ENCODE assay signal across 2 cellular contexts in genomic region chr1:114077188-114077587, GRCh38.
TF ChIP-seq lines count a peak whose summit lies in the region.

No MANE protein-coding gene starts in this region.

TF ChIP-seq in HEK293, 187 proteins besides CTCF, POLR2A, EP300 and RAD21 (continued from another document):
- no peak for TF ChIP-seq ZNF239 (tag by site-specific recombination; IDR thresholded peaks at IDR 0.05)
- TF ChIP-seq ZBTB8A (tag by site-specific recombination; IDR thresholded peaks at IDR 0.05) = no peak
- no peak for TF ChIP-seq ZNF140 (tag by site-specific recombination; IDR thresholded peaks at IDR 0.05)
- TF ChIP-seq ZNF830 (tag by site-specific recombination; IDR thresholded peaks at IDR 0.05; ENCODE audit: low read depth) = no peak
- no peak for TF ChIP-seq ZNF645 (tag by site-specific recombination; IDR thresholded peaks at IDR 0.05)

TF ChIP-seq in K562, 482 proteins besides CTCF, POLR2A, EP300 and RAD21 (continued from another document):
- TF ChIP-seq BACH1 (tag; IDR thresholded peaks at IDR 0.05) = no peak
